In the genomic region with DNA sequence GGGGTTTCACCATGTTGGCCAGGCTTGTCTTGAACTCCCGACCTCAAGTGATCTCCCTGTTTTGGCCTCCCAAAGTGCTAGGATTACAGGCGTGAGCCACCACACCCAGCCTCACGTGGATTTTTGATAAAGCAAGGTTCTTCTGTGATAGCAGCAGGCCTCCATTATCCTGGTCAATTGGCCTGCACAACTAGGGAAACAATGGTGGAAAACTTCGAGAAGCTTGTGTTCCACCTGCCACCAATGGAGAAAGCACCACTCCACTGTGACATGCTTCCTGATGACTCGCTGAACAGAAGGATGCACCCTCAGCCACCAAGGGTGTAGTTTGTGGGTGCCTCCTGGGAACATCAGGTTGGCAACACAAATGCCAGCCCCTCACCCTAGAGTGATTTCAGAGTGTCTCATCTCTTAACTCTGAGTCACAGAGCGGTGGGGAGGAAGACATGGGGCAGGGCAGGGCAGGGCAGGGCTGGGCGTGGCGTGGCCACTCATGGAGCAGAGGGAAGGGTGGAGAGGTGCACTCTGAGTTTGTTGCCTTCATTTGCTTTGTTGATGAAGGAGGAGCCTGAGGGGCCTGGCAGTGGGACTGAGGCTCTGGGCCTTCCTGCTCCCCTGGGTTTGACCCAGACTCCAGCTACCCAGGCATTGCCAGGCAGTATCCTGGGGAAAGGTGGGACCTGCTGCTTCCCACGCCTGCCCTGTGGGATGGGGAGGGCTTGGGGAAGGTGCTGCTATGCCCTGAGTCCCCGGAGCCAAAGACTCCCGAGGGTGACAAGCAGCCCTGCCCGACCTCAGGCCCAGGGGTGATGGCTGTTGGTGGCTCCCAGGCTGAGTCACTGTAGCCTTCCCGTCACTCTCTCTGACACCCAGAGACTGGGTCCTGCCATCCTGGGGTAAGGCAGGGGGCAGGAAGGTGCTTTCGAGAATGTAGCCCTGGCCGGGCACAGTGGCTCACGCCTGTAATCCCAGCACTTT, we compare ENCODE assay signal across 13 cellular contexts. TPM values are rescaled to one million over a fixed set of nuclear protein-coding genes. Genes with fewer than 3 reads are reported as not detected.
DNase-seq lines count a peak whose midpoint lies in the region; ATAC-seq, FAIRE-seq and TF ChIP-seq lines count a peak whose summit lies in the region.
"Had no signal": no experiment of that assay in that cellular context is flagged by ENCODE, and none has a peak within 500 bp of the region (broad histone marks: within the 10 kb centered on the region; RNA-seq: fewer than 3 reads in every experiment).

No MANE protein-coding gene starts in this region.

- intact Hi-C loops in sciatic nerve (cut with DNase I): no loop called here
- intact Hi-C loops in left cardiac atrium (cut with DNase I): no loop called here

- H3K4me1 Mint-ChIP-seq in T-cell: peaks cover 31 to 38% (median 33%) of the 10 kb centered on the region in 3 donors

- H3K79me2 ChIP-seq in keratinocyte (ENCODE audit: control insufficient read depth, insufficient read depth, low read length): no peaks in the 10 kb centered on the region

- H2AFZ ChIP-seq in keratinocyte (ENCODE audit: control insufficient read depth, low read length): peak overlapping the region; percentile 86

- TF ChIP-seq POLR2A in H54 (IDR thresholded peaks at IDR 0.05; ENCODE audit: low read depth, low read length): no peak

- no peaks in the 10 kb centered on the region for H3K9me1 ChIP-seq in keratinocyte (ENCODE audit: control insufficient read depth, extremely low read depth, insufficient read depth, low read length)

- CTCF ChIA-PET in T-cell (lab: Charles Lee): interaction anchor here in 1 of 2 donors (0.7 kb wide), 1 partner anchor 10 kb away, joined by 3 read pairs; no protein-coding TSS in a partner anchor

- H3K4me3 ChIP-seq in SJSA1 (no peak overlapping the region), keratinocyte (ENCODE audit: control insufficient read depth in 2 of 3, extremely low read depth in 1 of 3, insufficient read depth in 2 of 3, low read depth in 1 of 3, low read length in 3 of 3) (no peak overlapping the region)
- H3K4me3 ChIP-seq: SJCRH30, tibial nerve had no signal

- peak overlapping the region; percentile 54 for H3K4me2 ChIP-seq in keratinocyte (ENCODE audit: control insufficient read depth, extremely low read depth, insufficient read depth, low read depth, low read length)

- ATAC-seq in T-cell (replicated peaks in 1 of 4) (no peak), sciatic nerve (no peak), left cardiac atrium (no peak)

- H4K20me1 ChIP-seq in keratinocyte (ENCODE audit: control insufficient read depth, extremely low read depth, insufficient read depth, low read length): no peaks in the 10 kb centered on the region

- in situ Hi-C loops in GM13977 (cut with MboI; ENCODE audit: low pct_unique_long_range_greater_than_20kb, low sequenced_read_pairs, unreplicated experiment): no loop called here

- H3K27ac ChIP-seq in SJSA1: peak overlapping the region; percentile 70
- peak overlapping the region; percentile 97 for H3K27ac ChIP-seq in keratinocyte (ENCODE audit: control insufficient read depth, insufficient read depth, low read length)
- H3K27ac ChIP-seq: SJCRH30 had no signal

- H3K36me3 ChIP-seq in SJSA1 (no peaks in the 10 kb centered on the region), keratinocyte (ENCODE audit: control insufficient read depth in 2 of 2, extremely low read depth in 1 of 2, insufficient read depth in 2 of 2, low read length in 2 of 2) (no peaks in the 10 kb centered on the region)
- H3K36me3 ChIP-seq: SJCRH30, tibial nerve had no signal

- H3K36me3 Mint-ChIP-seq in T-cell: no peaks in the 10 kb centered on the region

- H3K4me1 ChIP-seq in SJSA1 (replicated peaks) (peaks cover 66% of the 10 kb centered on the region), keratinocyte (ENCODE audit: control insufficient read depth, extremely low read depth, insufficient read depth, low read length) (peaks cover 46% of the 10 kb centered on the region)

- no peak overlapping the region for H3K4me3 Mint-ChIP-seq in T-cell

- H3K9me3 Mint-ChIP-seq in T-cell: no peaks in the 10 kb centered on the region

- TF ChIP-seq CTCF in keratinocyte (optimal IDR thresholded peaks at IDR 0.05 in 1 of 3, IDR thresholded peaks at IDR 0.05 in 1 of 3, conservative IDR thresholded peaks at IDR 0.05 in 1 of 3; ENCODE audit: extremely low read depth in 1 of 3, insufficient read depth in 2 of 3, low read length in 3 of 3) (no peak), GM13977 (IDR thresholded peaks at IDR 0.05; ENCODE audit: extremely low read depth, insufficient read depth, missing control alignments) (no peak)

- POLR2A ChIA-PET in T-cell (lab: Charles Lee): no interaction called here

- H3K9me3 ChIP-seq in SJSA1 (replicated peaks): no peaks in the 10 kb centered on the region
- no peaks in the 10 kb centered on the region for H3K9me3 ChIP-seq in keratinocyte (ENCODE audit: control insufficient read depth, low read depth, low read length)
- H3K9me3 ChIP-seq: SJCRH30, tibial nerve had no signal

- H3K9ac ChIP-seq in keratinocyte (ENCODE audit: control insufficient read depth, extremely low read depth, insufficient read depth, low read length): peak overlapping the region; percentile 84

- FAIRE-seq in H54 (lab: Jason Lieb, UNC) (peak; percentile 83), keratinocyte (lab: Jason Lieb, UNC) (peak; percentile 81)

- H3K27me3 ChIP-seq in SJSA1 (replicated peaks) (no peaks in the 10 kb centered on the region), keratinocyte (ENCODE audit: control insufficient read depth, extremely low read depth, insufficient read depth, low read length) (no peaks in the 10 kb centered on the region)
- H3K27me3 ChIP-seq: SJCRH30, tibial nerve had no signal

- DNase-seq in A172 (ENCODE audit: low spot score) (peak; percentile 74), H54 (ENCODE audit: insufficient read length, low spot score) (peak; percentile 78), SJSA1 (ENCODE audit: low read depth in 1 of 2, low spot score in 2 of 2) (peak; percentile 46 to 72), keratinocyte (ENCODE audit: low read depth, low spot score) (peak; percentile 90), GM13977 (ENCODE audit: low spot score) (no peak), T-cell (no peak), sciatic nerve (ENCODE audit: low spot score) (no peak), left cardiac atrium (no peak)
- DNase-seq: activated CD4-positive, alpha-beta T cell treated with anti-CD3 and anti-CD28 coated beads for 4 hours; activated naive CD4-positive, alpha-beta T cell treated with anti-CD3 and anti-CD28 coated beads, Interleukin-2, amount 50 U/mL, for 16 hours; NCI-H510A; SJCRH30 had no signal

- H3K27me3 Mint-ChIP-seq in T-cell: no peaks in the 10 kb centered on the region

- dilution Hi-C loops in keratinocyte (cut with MboI; ENCODE audit: extremely low pct_ligation_motif_present, low sequenced_read_pairs): no loop called here

- H3K27ac Mint-ChIP-seq in T-cell: no peak overlapping the region

RNA-seq across cellular contexts. Expression of a gene that starts 18.0 kb away (rescaled TPM):
- total RNA-seq in A172 (2014; rRNA removed; shearing (Covaris generic)): 23.6 and 25.5 TPM in 2 replicates
- 28.7 and 83.8 TPM in 2 replicates for total RNA-seq in SJSA1 (2014; rRNA removed; shearing (Covaris generic))
- polyA plus RNA-seq in keratinocyte: 3.5 to 9.6 TPM (median 4.9 TPM) in 3 replicates
- polyA plus RNA-seq in keratinocyte (2011; ENCODE audit: low read depth): 8.2 TPM
- polyA plus RNA-seq in keratinocyte (2011; cell fraction: cytosol; rRNA removed): 1.6 and 13.9 TPM in 2 replicates
- 14.2 and 23.3 TPM in 2 replicates for polyA plus RNA-seq in keratinocyte (2011; cell fraction: nucleus; rRNA removed)
- polyA plus RNA-seq in keratinocyte (2012; ENCODE audit: low replicate concordance): 7.5 and 17.3 TPM in 2 replicates
- polyA minus RNA-seq in keratinocyte: 2.9 to 3.9 TPM (median 3.1 TPM) in 3 replicates
- 19.6 TPM for polyA minus RNA-seq in keratinocyte (2011; cell fraction: cytosol; rRNA and poly(A)+ RNA removed)
- 8.9 and 9.6 TPM in 2 replicates for polyA minus RNA-seq in keratinocyte (2011; cell fraction: nucleus; rRNA and poly(A)+ RNA removed)
- total RNA-seq in T-cell (1 to 10 TPM; 1.9 to 3.2 (median 2.4) TPM), sciatic nerve (16.0 TPM), left cardiac atrium (100 to 1,000 TPM in 1 of 2 donors, 10 to 100 TPM in 1; 97.0 to 160 TPM)

Comparison
In these comparisons a context has a peak if more than half of its experiments do, and no peak if none do; other contexts are left out.
1. DNase-seq: peak in A172 (single experiment), H54 (single experiment), SJSA1 (2 of 2) and keratinocyte (single experiment); none in GM13977 (single experiment), T-cell (0 of 34), sciatic nerve (single experiment) and left cardiac atrium (single experiment).